9 cellular contexts compared by ENCODE assay signal in the genomic region with DNA sequence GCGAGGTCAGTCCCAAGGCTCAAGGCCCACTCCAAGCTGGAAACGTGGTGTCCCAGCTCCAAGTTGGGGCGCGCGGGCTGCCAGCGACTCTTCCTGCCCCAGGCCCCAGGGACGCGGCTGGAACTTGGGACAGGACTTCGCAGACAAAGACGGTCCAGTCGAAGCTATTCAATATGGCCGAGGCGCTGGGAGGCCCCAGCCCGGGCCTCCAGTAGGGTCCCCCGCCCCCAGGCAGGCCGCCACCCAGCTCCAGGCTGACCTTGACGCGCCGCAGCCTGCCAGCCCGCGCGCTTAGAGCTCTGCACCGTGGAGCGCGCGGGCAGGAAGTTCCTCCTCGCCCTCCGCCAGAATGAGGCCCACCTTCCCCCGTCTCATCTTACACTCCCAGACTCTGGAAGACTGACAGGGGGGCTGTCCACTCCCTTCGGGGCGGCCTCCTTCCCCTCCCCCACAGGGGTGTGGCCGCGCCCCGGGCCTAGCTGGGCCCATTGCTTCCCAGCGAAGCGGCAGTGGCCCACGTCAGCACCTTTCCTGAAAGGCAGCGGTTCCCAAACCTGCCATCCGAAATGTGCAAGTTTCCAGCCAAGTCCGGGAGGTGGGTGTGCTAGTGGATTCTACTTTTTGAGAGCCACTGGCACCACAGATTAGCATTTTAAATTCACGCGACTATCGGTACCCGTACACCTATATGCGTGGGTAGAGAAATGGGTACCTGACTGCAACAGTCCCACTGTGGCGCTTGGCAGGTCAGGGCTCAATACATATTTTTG. TPM values are rescaled to one million over a fixed set of nuclear protein-coding genes. Genes with fewer than 3 reads are reported as not detected.
DNase-seq lines count a peak whose midpoint lies in the region; ATAC-seq, FAIRE-seq and TF ChIP-seq lines count a peak whose summit lies in the region.
"Had no signal": no experiment of that assay in that cellular context is flagged by ENCODE, and none has a peak within 500 bp of the region (broad histone marks: within the 10 kb centered on the region; RNA-seq: fewer than 3 reads in every experiment).

A gene with protein sequence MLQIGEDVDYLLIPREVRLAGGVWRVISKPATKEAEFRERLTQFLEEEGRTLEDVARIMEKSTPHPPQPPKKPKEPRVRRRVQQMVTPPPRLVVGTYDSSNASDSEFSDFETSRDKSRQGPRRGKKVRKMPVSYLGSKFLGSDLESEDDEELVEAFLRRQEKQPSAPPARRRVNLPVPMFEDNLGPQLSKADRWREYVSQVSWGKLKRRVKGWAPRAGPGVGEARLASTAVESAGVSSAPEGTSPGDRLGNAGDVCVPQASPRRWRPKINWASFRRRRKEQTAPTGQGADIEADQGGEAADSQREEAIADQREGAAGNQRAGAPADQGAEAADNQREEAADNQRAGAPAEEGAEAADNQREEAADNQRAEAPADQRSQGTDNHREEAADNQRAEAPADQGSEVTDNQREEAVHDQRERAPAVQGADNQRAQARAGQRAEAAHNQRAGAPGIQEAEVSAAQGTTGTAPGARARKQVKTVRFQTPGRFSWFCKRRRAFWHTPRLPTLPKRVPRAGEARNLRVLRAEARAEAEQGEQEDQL (minus strand): TSS at position 303 of the 770 bp plus-strand sequence. CDS start 754 bp downstream, outside the sequence.

- TF ChIP-seq POLR2A in GM12878 (IDR thresholded peaks at IDR 0.05; ENCODE audit: low read depth, low read length): no peak

- POLR2A ChIA-PET in GM12878 (lab: Charles Lee): no interaction called here

- H3K36me3 ChIP-seq in GM12878 (ENCODE audit: control insufficient read depth in 2 of 2, insufficient read depth in 2 of 2, low read length in 1 of 2) (no peaks in the 10 kb centered on the region), skeletal muscle satellite cell (ENCODE audit: insufficient read depth, low read length) (no peaks in the 10 kb centered on the region)

- FAIRE-seq in GM12878 (lab: Jason Lieb, UNC) (no peak), frontal cortex (lab: Jason Lieb, UNC) (no peak)

- H3K4me3 ChIP-seq in GM12878 (no peak within 1 kb of the TSS), iPS-18c (ENCODE audit: insufficient read depth, low read depth, low read length) (peak within 1 kb of the TSS; percentile 77), skeletal muscle satellite cell (ENCODE audit: low read length) (peak within 1 kb of the TSS; percentile 63)

- WGBS in GM12878 (ENCODE audit: insufficient coverage, insufficient replicate concordance, low lambda C conversion rate, missing lambda C conversion rate): 35% methylated on average over 37 of the region's 46 CpGs

- no TSS peak for BruUV-seq in GM12878 (replicated peaks; lab: Mats Ljungman, UMichigan)

- no peak for TF ChIP-seq CTCF in GM12878 (IDR thresholded peaks at IDR 0.05 in 2 of 3, conservative IDR thresholded peaks at IDR 0.05 in 1 of 3; ENCODE audit: control insufficient read depth in 2 of 3, extremely low read depth in 1 of 3, insufficient read depth in 1 of 3, low read depth in 3 of 3, low read length in 3 of 3)

- ATAC-seq in GM12878 (no peak), GM19467 (IDR thresholded peaks at IDR 0.05; ENCODE audit: unreplicated experiment) (no peak)

- H3K9me3 ChIP-seq in GM12878 (replicated peaks; ENCODE audit: control insufficient read depth, insufficient read depth, low read length) (no peaks in the 10 kb centered on the region), iPS-18c (ENCODE audit: control insufficient read depth, insufficient read depth, low read length) (no peaks in the 10 kb centered on the region), skeletal muscle satellite cell (replicated peaks; ENCODE audit: low read length) (no peaks in the 10 kb centered on the region)

- no peaks in the 10 kb centered on the region for H4K20me1 ChIP-seq in GM12878 (ENCODE audit: control insufficient read depth, insufficient read depth)

- H3K79me2 ChIP-seq in GM12878 (ENCODE audit: control insufficient read depth, insufficient read depth, low read length): no peaks in the 10 kb centered on the region

- TF ChIP-seq RAD21 in GM12878 (IDR thresholded peaks at IDR 0.05; ENCODE audit: insufficient read depth, low read depth, low read length): no peak

- RAD21 ChIA-PET in GM12878 (lab: Charles Lee; ENCODE audit: unreplicated experiment): no interaction called here

- H3K4me2 ChIP-seq in GM12878 (ENCODE audit: control insufficient read depth, insufficient read depth) (peak within 1 kb of the TSS; percentile 9; the same call in 1 of the 2 replicates), skeletal muscle satellite cell (ENCODE audit: low read length) (peak within 1 kb of the TSS; percentile 79)

- peaks cover 0 to 2% of the 10 kb centered on the region in 2 experiments; a peak in 1 of 4 replicates for H3K27me3 ChIP-seq in GM12878 (replicated peaks in 1 of 2; ENCODE audit: control insufficient read depth in 2 of 2, insufficient read depth in 2 of 2, low read length in 1 of 2)
- H3K27me3 ChIP-seq in skeletal muscle satellite cell (ENCODE audit: control insufficient read depth, insufficient read depth, low read length): peaks cover 3% of the 10 kb centered on the region

- in situ Hi-C loops in GM12878 (cut with MboI): no loop called here

- CTCF ChIA-PET in GM12878 (lab: Yijun Ruan, JAX): no interaction called here

- H3K9ac ChIP-seq in GM12878 (ENCODE audit: control insufficient read depth, insufficient read depth, low read length): no peak within 1 kb of the TSS
- H3K9ac ChIP-seq in skeletal muscle satellite cell (ENCODE audit: low read depth, low read length): peak within 1 kb of the TSS; percentile 80

- SMC1A ChIA-PET in GM12878 (lab: Charles Lee; ENCODE audit: uncharacterized antibody, unreplicated experiment): no interaction called here

- no peak within 1 kb of the TSS for H2AFZ ChIP-seq in GM12878 (ENCODE audit: control insufficient read depth, low read depth, low read length)

- H3K4me1 ChIP-seq in GM12878 (ENCODE audit: control insufficient read depth, insufficient read depth, low read length) (no peaks in the 10 kb centered on the region), skeletal muscle satellite cell (ENCODE audit: control insufficient read depth, insufficient read depth, low read length) (peaks cover 44% of the 10 kb centered on the region)

- intact Hi-C loops in GM12878 (cut with micrococcal nuclease; ENCODE audit: unreplicated experiment): no loop called here

- TF ChIP-seq EP300 in GM12878 (IDR thresholded peaks at IDR 0.05; ENCODE audit: borderline replicate concordance in 1 of 2, control insufficient read depth in 1 of 2, low read depth in 2 of 2, low read length in 2 of 2): no peak

- peak; percentile 33 for DNase-seq in HCEC 1CT
- no peak for DNase-seq in GM12878 (ENCODE audit: low read depth, low spot score)
- DNase-seq in frontal cortex (ENCODE audit: low spot score in 2 of 2): no peak
- no peak for DNase-seq in NCI-H1694 (lab: John Stamatoyannopoulos, UW)
- DNase-seq in DMS53 treated with DMSO at 0.1 percent for 48 hours (lab: John Stamatoyannopoulos, UW; ENCODE audit: unreplicated experiment): no peak

- no peak within 1 kb of the TSS for H3K27ac ChIP-seq in GM12878 (ENCODE audit: control insufficient read depth, insufficient read depth)

TF ChIP-seq in GM12878, 131 proteins besides CTCF, POLR2A, EP300 and RAD21 (continues in another document):
- TF ChIP-seq, protein P1, sequence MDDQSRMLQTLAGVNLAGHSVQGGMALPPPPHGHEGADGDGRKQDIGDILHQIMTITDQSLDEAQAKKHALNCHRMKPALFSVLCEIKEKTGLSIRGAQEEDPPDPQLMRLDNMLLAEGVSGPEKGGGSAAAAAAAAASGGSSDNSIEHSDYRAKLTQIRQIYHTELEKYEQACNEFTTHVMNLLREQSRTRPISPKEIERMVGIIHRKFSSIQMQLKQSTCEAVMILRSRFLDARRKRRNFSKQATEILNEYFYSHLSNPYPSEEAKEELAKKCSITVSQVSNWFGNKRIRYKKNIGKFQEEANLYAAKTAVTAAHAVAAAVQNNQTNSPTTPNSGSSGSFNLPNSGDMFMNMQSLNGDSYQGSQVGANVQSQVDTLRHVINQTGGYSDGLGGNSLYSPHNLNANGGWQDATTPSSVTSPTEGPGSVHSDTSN (IDR thresholded peaks at IDR 0.05; ENCODE audit: insufficient replicate concordance, low read depth, low read length): peak; percentile 22

RNA-seq across cellular contexts. Expression of the gene that starts here (rescaled TPM):
- total RNA-seq in GM12878 (2013; cell fraction: nucleolus; rRNA removed): not detected in 2 replicates
- total RNA-seq in GM12878 (2014; rRNA removed) (under 0.01 and 0.05 TPM in 2 replicates), GM12878 (2014; rRNA removed; fragmentation: Illumina TruSeq; extraction: Trizol) (not detected in 2 replicates), GM12878 (2021) (0.15 and 0.16 TPM in 2 replicates), frontal cortex (2.4 TPM)
- polyA plus RNA-seq in GM12878 (2011; ENCODE audit: low read depth): not detected
- polyA plus RNA-seq in GM12878 (2011; rRNA removed) (not detected in 2 replicates), GM12878 (2014; fragmentation: Illumina TruSeq; extraction: Trizol) (0.04 TPM in 1 of 2 replicates, not detected in the other), GM12878 (2014; fragmentation: Nextera tagmentation; extraction: Ambion mirVana) (not detected), GM12878 (2014; rRNA removed) (0.05 and 0.09 TPM in 2 replicates), GM12878 (2016; fragmentation: Nextera tagmentation; extraction: Ambion mirVana) (under 1 TPM in 1 of 2 experiments, not detected in 1; 0.12 TPM)
- polyA plus RNA-seq in GM12878 (2011; cell fraction: cytosol; rRNA removed): not detected in 2 replicates
- polyA plus RNA-seq in GM12878 (2011; cell fraction: nucleus; rRNA removed): not detected in 2 replicates
- not detected in 2 replicates for polyA plus RNA-seq in GM12878 (2012)
- polyA minus RNA-seq in GM12878 (2011; rRNA and poly(A)+ RNA removed): not detected in 2 replicates
- not detected in 2 replicates for polyA minus RNA-seq in GM12878 (2011; cell fraction: cytosol; rRNA and poly(A)+ RNA removed)
- polyA minus RNA-seq in GM12878 (2011; cell fraction: nucleus; rRNA and poly(A)+ RNA removed): not detected in 2 replicates
- total RNA-seq in skeletal muscle satellite cell (2012; rRNA removed): 10.3 and 21.3 TPM in 2 replicates
- total RNA-seq: mononuclear cell had no signal
